ENCODE assay signal across 12 cellular contexts in genomic region chr15:95169701-95170459, GRCh38.
DNase-seq lines count a peak whose midpoint lies in the region; ATAC-seq and TF ChIP-seq lines count a peak whose summit lies in the region.
"Had no signal": no experiment of that assay in that cellular context is flagged by ENCODE, and none has a peak within 500 bp of the region (broad histone marks: within the 10 kb centered on the region; RNA-seq: fewer than 3 reads in every experiment).

No MANE protein-coding gene starts in this region.

- CTCF ChIA-PET in Caco-2 (lab: Charles Lee): no interaction called here

- DNase-seq in GM04503 (ENCODE audit: low read depth) (peak; percentile 74), body of pancreas (peak in 3 of 4 donors; percentile 22 to 44 (median 34)), mesothelial cell of epicardium (ENCODE audit: low spot score in 2 of 2, unreplicated experiment in 2 of 2) (no peak), suprapubic skin (ENCODE audit: low spot score in 2 of 2) (peak; percentile 82 to 87), Caco-2 (no peak), NCI-H524 (lab: John Stamatoyannopoulos, UW) (no peak), left cardiac atrium (no peak)
- no peak for DNase-seq in NK-92 treated with Interleukin-12 subunit alpha and Interleukin-12 subunit beta, amount 100 ng/mL, for 24 hours (lab: John Stamatoyannopoulos, UW)
- DNase-seq: activated CD4-positive, CD25-positive, alpha-beta regulatory T cell treated with anti-CD3 and anti-CD28 coated beads, Interleukin-2, amount 50 U/mL, for 72 hours; dermis blood vessel endothelial cell; NCI-H2107 had no signal

- peak overlapping the region; percentile 57 for H3K4me3 Mint-ChIP-seq in mesothelial cell of epicardium
- H3K4me3 Mint-ChIP-seq in Caco-2 (ENCODE audit: unreplicated experiment): no peak overlapping the region
- H3K4me3 Mint-ChIP-seq: natural killer cell treated with Interleukin-12 subunit alpha and Interleukin-12 subunit beta and Interleukin-15 and Interleukin-18, amount 100 ng/mL, for 72 hours had no signal

- H3K27ac Mint-ChIP-seq in mesothelial cell of epicardium: peak overlapping the region; percentile 95
- no peak overlapping the region for H3K27ac Mint-ChIP-seq in Caco-2 (ENCODE audit: unreplicated experiment)
- H3K27ac Mint-ChIP-seq: natural killer cell treated with Interleukin-12 subunit alpha and Interleukin-12 subunit beta and Interleukin-15 and Interleukin-18, amount 100 ng/mL, for 72 hours had no signal

- TF ChIP-seq EP300 in suprapubic skin (IDR thresholded peaks at IDR 0.05): no peak

- TF ChIP-seq CTCF in body of pancreas (IDR thresholded peaks at IDR 0.05) (no peak), mesothelial cell of epicardium (IDR thresholded peaks at IDR 0.05; ENCODE audit: unreplicated experiment) (no peak), suprapubic skin (IDR thresholded peaks at IDR 0.05) (no peak), Caco-2 (IDR thresholded peaks at IDR 0.05; ENCODE audit: insufficient read depth in 1 of 2, low read depth in 1 of 2, low read length in 1 of 2, severe bottlenecking in 1 of 2, unreplicated experiment in 1 of 2) (no peak)

- POLR2A ChIA-PET in Caco-2 (lab: Charles Lee): no interaction called here

- H3K4me1 ChIP-seq in body of pancreas (no peaks in the 10 kb centered on the region), suprapubic skin (no peaks in the 10 kb centered on the region), Caco-2 (no peaks in the 10 kb centered on the region)

- no peak for TF ChIP-seq POLR2A in body of pancreas (IDR thresholded peaks at IDR 0.05)
- TF ChIP-seq POLR2A in suprapubic skin (IDR thresholded peaks at IDR 0.05): no peak

- H3K36me3 ChIP-seq in body of pancreas (replicated peaks in 1 of 2; ENCODE audit: insufficient read depth in 1 of 2, low read depth in 2 of 2) (no peaks in the 10 kb centered on the region), suprapubic skin (no peaks in the 10 kb centered on the region), Caco-2 (ENCODE audit: control insufficient read depth, insufficient read depth, low read length) (no peaks in the 10 kb centered on the region)

- no peak for ATAC-seq in body of pancreas
- no peak for ATAC-seq in left cardiac atrium
- ATAC-seq: natural killer cell treated with Interleukin-12 subunit alpha and Interleukin-12 subunit beta and Interleukin-15 and Interleukin-18, amount 100 ng/mL, for 72 hours had no signal

- intact Hi-C loops in body of pancreas (cut with DNase I) (no loop called here), Caco-2 (cut with micrococcal nuclease; ENCODE audit: unreplicated experiment) (no loop called here), left cardiac atrium (cut with DNase I) (no loop called here)

- WGBS in body of pancreas, 2 donors: 48 to 52% methylated on average over 25 of the region's 25 CpGs
- WGBS in suprapubic skin: 48% methylated on average over 24 of the region's 25 CpGs

- peak overlapping the region in 1 of 4 donors; percentile 44 for H3K27ac ChIP-seq in body of pancreas
- peak overlapping the region; percentile 76 for H3K27ac ChIP-seq in suprapubic skin

- no peaks in the 10 kb centered on the region for H3K9me3 ChIP-seq in body of pancreas
- no peaks in the 10 kb centered on the region for H3K9me3 ChIP-seq in suprapubic skin
- no peaks in the 10 kb centered on the region for H3K9me3 ChIP-seq in Caco-2

- BruUV-seq in Caco-2 (replicated peaks; lab: Mats Ljungman, UMichigan): no TSS peak

- H3K27me3 ChIP-seq in body of pancreas (no peaks in the 10 kb centered on the region), suprapubic skin (no peaks in the 10 kb centered on the region), Caco-2 (replicated peaks; ENCODE audit: control insufficient read depth, insufficient read depth, low read length) (no peaks in the 10 kb centered on the region; the same call in 1 of the 2 replicates)

- no peaks in the 10 kb centered on the region for H3K27me3 Mint-ChIP-seq in mesothelial cell of epicardium (ENCODE audit: low read depth)
- no peaks in the 10 kb centered on the region for H3K27me3 Mint-ChIP-seq in Caco-2 (ENCODE audit: insufficient read depth, unreplicated experiment)

- H3K36me3 Mint-ChIP-seq in mesothelial cell of epicardium: peaks cover 8% of the 10 kb centered on the region
- no peaks in the 10 kb centered on the region for H3K36me3 Mint-ChIP-seq in Caco-2 (ENCODE audit: insufficient read depth, unreplicated experiment)
- H3K36me3 Mint-ChIP-seq: natural killer cell treated with Interleukin-12 subunit alpha and Interleukin-12 subunit beta and Interleukin-15 and Interleukin-18, amount 100 ng/mL, for 72 hours had no signal

- H3K9me3 Mint-ChIP-seq in mesothelial cell of epicardium: peaks cover 12% of the 10 kb centered on the region
- H3K9me3 Mint-ChIP-seq in Caco-2 (ENCODE audit: unreplicated experiment): no peaks in the 10 kb centered on the region

- H3K4me1 Mint-ChIP-seq in mesothelial cell of epicardium: peaks cover 70% of the 10 kb centered on the region
- no peaks in the 10 kb centered on the region for H3K4me1 Mint-ChIP-seq in Caco-2 (ENCODE audit: low read depth, unreplicated experiment)

- H3K4me3 ChIP-seq in body of pancreas (no peak overlapping the region), suprapubic skin (peak overlapping the region; percentile 17), Caco-2 (ENCODE audit: low read depth, low read length) (no peak overlapping the region)

Comparison
In these comparisons a context has a peak if more than half of its experiments do, and no peak if none do; other contexts are left out.
1. DNase-seq: peak in GM04503 (single experiment), body of pancreas (3 of 4) and suprapubic skin (2 of 2); none in mesothelial cell of epicardium (0 of 2), Caco-2 (0 of 2), NCI-H524 (0 of 2), left cardiac atrium (single experiment) and NK-92 treated with Interleukin-12 subunit alpha and Interleukin-12 subunit beta, amount 100 ng/mL, for 24 hours (single experiment).